ENCODE assay signal across 17 cellular contexts in the genomic region with DNA sequence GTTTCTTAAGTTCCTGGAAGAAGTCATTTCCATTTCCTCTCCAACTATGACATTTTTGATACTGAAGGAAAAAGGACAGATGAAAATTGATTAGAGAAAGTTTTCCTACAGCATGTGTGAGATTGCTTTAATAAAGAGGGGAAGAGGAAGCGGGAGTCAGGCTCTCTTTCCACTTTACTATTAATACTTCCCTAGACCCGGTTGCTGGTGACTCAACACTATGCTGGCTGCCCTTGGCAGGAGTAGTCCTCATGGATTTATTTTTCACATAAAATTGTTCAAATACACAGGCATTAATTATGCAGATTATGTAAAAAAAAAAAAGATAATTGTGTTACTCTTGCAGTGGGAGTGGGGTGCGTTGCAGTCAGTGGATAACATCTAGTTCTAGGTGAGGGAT.
"Had no signal": no experiment of that assay in that cellular context is flagged by ENCODE, and none has a peak within 500 bp of the region (broad histone marks: within the 10 kb centered on the region; RNA-seq: fewer than 3 reads in every experiment).

No MANE protein-coding gene starts in this region.

- ATAC-seq: activated CD8-positive, alpha-beta T cell treated with anti-CD3 and anti-CD28 coated beads for 36 hours; activated T-cell treated with anti-CD3 and anti-CD28 coated beads, Interleukin-2, amount 50 U/mL, for 72 hours; left ventricle myocardium superior had no signal

- H3K36me3 ChIP-seq: ascending aorta, WERI-Rb-1 had no signal

- H3K9me3 ChIP-seq: ascending aorta, testis had no signal

- H3K4me3 Mint-ChIP-seq: activated CD8-positive, alpha-beta T cell treated with anti-CD3 and anti-CD28 coated beads for 36 hours; activated naive CD8-positive, alpha-beta T cell treated with anti-CD3 and anti-CD28 coated beads, Interleukin-2, amount 10 ng/mL, durations not matched to agents 7 days and 5 days; activated T-cell treated with anti-CD3 and anti-CD28 coated beads, Interleukin-2, amount 50 U/mL, for 72 hours; stimulated activated naive CD8-positive, alpha-beta T cell treated with anti-CD3 and anti-CD28 coated beads, Interleukin-15, Interleukin-2, amounts not matched to agents 100 ng/mL and 50 ng/mL, for 24 hours had no signal

- H3K9me3 Mint-ChIP-seq: activated CD8-positive, alpha-beta T cell treated with anti-CD3 and anti-CD28 coated beads for 36 hours; stimulated activated naive CD8-positive, alpha-beta T cell treated with anti-CD3 and anti-CD28 coated beads, Interleukin-15, Interleukin-2, amounts not matched to agents 100 ng/mL and 50 ng/mL, for 24 hours had no signal

- H3K4me1 Mint-ChIP-seq: activated naive CD8-positive, alpha-beta T cell treated with anti-CD3 and anti-CD28 coated beads, Interleukin-2, amount 10 ng/mL, durations not matched to agents 7 days and 5 days had no signal

- H3K4me3 ChIP-seq: ascending aorta, testis had no signal

- H3K4me1 ChIP-seq: ascending aorta, testis had no signal

- H3K27ac ChIP-seq: ascending aorta, testis, WERI-Rb-1 had no signal

- H3K36me3 Mint-ChIP-seq: activated naive CD8-positive, alpha-beta T cell treated with anti-CD3 and anti-CD28 coated beads, Interleukin-2, amount 10 ng/mL, durations not matched to agents 7 days and 5 days had no signal

- H3K27me3 ChIP-seq: ascending aorta, testis had no signal

- DNase-seq: activated CD4-positive, alpha-beta T cell treated with anti-CD3 and anti-CD28 coated beads for 4 hours; activated CD8-positive, alpha-beta memory T cell treated with anti-CD3 and anti-CD28 coated beads, Interleukin-2, amount 50 U/mL, for 4 hours; activated CD8-positive, alpha-beta T cell treated with anti-CD3 and anti-CD28 coated beads for 36 hours; activated naive CD8-positive, alpha-beta T cell treated with anti-CD3 and anti-CD28 coated beads, Interleukin-2, amount 10 ng/mL, durations not matched to agents 7 days and 5 days; activated T-cell treated with anti-CD3 and anti-CD28 coated beads, Interleukin-2, amount 50 U/mL, for 72 hours; central memory CD4-positive, alpha-beta T cell; cortex of kidney; foreskin melanocyte; kidney; left ventricle myocardium superior; stimulated activated CD4-positive, alpha-beta T cell treated with anti-CD3 and anti-CD28 coated beads, Interleukin-4, amount 100 ng/mL, for 1 hour; stimulated activated CD8-positive, alpha-beta memory T cell treated with anti-CD3 and anti-CD28 coated beads, Interleukin-4, amount 100 ng/mL, for 48 hours; T-helper 1 cell; testis; WERI-Rb-1 had no signal

- H3K27ac Mint-ChIP-seq: activated CD8-positive, alpha-beta T cell treated with anti-CD3 and anti-CD28 coated beads for 36 hours; activated naive CD8-positive, alpha-beta T cell treated with anti-CD3 and anti-CD28 coated beads, Interleukin-2, amount 10 ng/mL, durations not matched to agents 7 days and 5 days; activated T-cell treated with anti-CD3 and anti-CD28 coated beads, Interleukin-2, amount 50 U/mL, for 72 hours; stimulated activated naive CD8-positive, alpha-beta T cell treated with anti-CD3 and anti-CD28 coated beads, Interleukin-15, Interleukin-2, amounts not matched to agents 100 ng/mL and 50 ng/mL, for 24 hours had no signal
